In genomic region chr2:27073782-27074181, GRCh38 we compare ENCODE assay signal across 12 cellular contexts. TPM values are rescaled to one million over a fixed set of nuclear protein-coding genes. Genes with fewer than 3 reads are reported as not detected.
DNase-seq lines count a peak whose midpoint lies in the region; ATAC-seq and TF ChIP-seq lines count a peak whose summit lies in the region.
"Had no signal": no experiment of that assay in that cellular context is flagged by ENCODE, and none has a peak within 500 bp of the region (broad histone marks: within the 10 kb centered on the region; RNA-seq: fewer than 3 reads in every experiment).

No MANE protein-coding gene starts in this region.

- H3K9ac ChIP-seq in BLaER1 treated with 17β-estradiol and CSF1 and Interleukin-3, amounts not matched to agents 10 nM and 100 nM: peak overlapping the region in 10 of 11 experiments; percentile 40 to 72 (median 65); a peak in 18 of 22 replicates

- H4K20me1 ChIP-seq in BLaER1 treated with 17β-estradiol and CSF1 and Interleukin-3, amounts not matched to agents 10 nM and 100 nM: peaks cover 0 to 24% (median 15%) of the 10 kb centered on the region in 11 experiments; a peak in 16 of 22 replicates
- H4K20me1 ChIP-seq in OCI-LY7 (ENCODE audit: insufficient read depth, low read length): 0 out of 2 replicates have a peak, but pooled peaks cover 4% of the 10 kb centered on the region

- H3K27ac ChIP-seq in BLaER1 treated with 17β-estradiol and CSF1 and Interleukin-3, amounts not matched to agents 10 nM and 100 nM: peak overlapping the region; percentile 23 to 93 (median 90); a peak in 19 of 22 replicates
- peak overlapping the region; percentile 81 for H3K27ac ChIP-seq in OCI-LY7 (ENCODE audit: low read depth, low read length, poor library complexity, severe bottlenecking)
- peak overlapping the region; percentile 25 to 30 for H3K27ac ChIP-seq in prostate gland

- intact Hi-C loops in OCI-LY7 (cut with micrococcal nuclease; ENCODE audit: unreplicated experiment) (no loop called here), prostate gland (cut with DNase I) (loop anchor here (10.0 kb wide), 1 partner anchor 729 kb away; the partner anchor contains the start of genes ADGRF3 and SELENOI)

- DNase-seq in OCI-LY7 (ENCODE audit: low spot score) (no peak), fibroblast of the aortic adventitia (ENCODE audit: low read depth) (peak; percentile 45), prostate gland (ENCODE audit: low spot score) (no peak), kidney tubule cell (ENCODE audit: low spot score) (no peak), HEK293T (ENCODE audit: extremely low spot score) (no peak)
- DNase-seq: COR-L47, NCI-H446 treated with DMSO at 0.1 percent for 48 hours, SIG-M5 had no signal

- no peaks in the 10 kb centered on the region for H3K27me3 ChIP-seq in BLaER1 treated with 17β-estradiol and CSF1 and Interleukin-3, amounts not matched to agents 10 nM and 100 nM
- no peaks in the 10 kb centered on the region for H3K27me3 ChIP-seq in prostate gland (replicated peaks; ENCODE audit: insufficient read depth)

- H3K36me3 ChIP-seq in BLaER1 treated with 17β-estradiol and CSF1 and Interleukin-3, amounts not matched to agents 10 nM and 100 nM: peaks cover 15 to 18% (median 17%) of the 10 kb centered on the region in 11 experiments
- H3K36me3 ChIP-seq in OCI-LY7 (ENCODE audit: insufficient read depth, low read length): peaks cover 17% of the 10 kb centered on the region; the same call in 1 of the 2 replicates
- no peaks in the 10 kb centered on the region for H3K36me3 ChIP-seq in prostate gland

- H3K9me2 ChIP-seq in OCI-LY7 (ENCODE audit: insufficient read depth, low read length): no peaks in the 10 kb centered on the region

- no peaks in the 10 kb centered on the region for H3K9me3 ChIP-seq in BLaER1 treated with 17β-estradiol and CSF1 and Interleukin-3, amounts not matched to agents 10 nM and 100 nM (replicated peaks in 1 of 11)
- H3K9me3 ChIP-seq in OCI-LY7 (ENCODE audit: low read length) (no peaks in the 10 kb centered on the region), prostate gland (no peaks in the 10 kb centered on the region)

- H3K4me1 ChIP-seq in BLaER1 treated with 17β-estradiol and CSF1 and Interleukin-3, amounts not matched to agents 10 nM and 100 nM: peaks cover 78 to 91% (median 86%) of the 10 kb centered on the region in 10 experiments
- peaks cover 72% of the 10 kb centered on the region for H3K4me1 ChIP-seq in OCI-LY7 (ENCODE audit: insufficient read depth, low read length, poor library complexity, severe bottlenecking)
- no peaks in the 10 kb centered on the region for H3K4me1 ChIP-seq in prostate gland (replicated peaks)

- peak overlapping the region; percentile 11; the same call in 1 of the 2 replicates for H2AFZ ChIP-seq in OCI-LY7 (ENCODE audit: low read length)

- POLR2A ChIA-PET in OCI-LY7 (lab: Charles Lee): interaction anchor here (0.8 to 3.8 kb wide), 5 partner anchors 8 to 214 kb away, joined by 3 to 18 read pairs (median 4); partner anchors contain the start of genes AGBL5, ATRAID, KHK and SLC5A6
- POLR2A ChIA-PET in HEK293T (lab: Yijun Ruan, JAX): interaction anchor here (4.5 to 5.2 kb wide), 2 partner anchors 9 to 21 kb away, joined by 76 to 91 read pairs; partner anchors contain the start of gene AGBL5

- TF ChIP-seq POLR2A in prostate gland (IDR thresholded peaks at IDR 0.05): no peak

- BruUV-seq in OCI-LY7 (replicated peaks; lab: Mats Ljungman, UMichigan): no TSS peak

- CTCF ChIA-PET in OCI-LY7 (lab: Charles Lee; ENCODE audit: unreplicated experiment): interaction anchor here (0.9 kb wide), 1 partner anchor 8 kb away, joined by 4 read pairs; no protein-coding TSS in a partner anchor
- CTCF ChIA-PET in HEK293T (lab: Yijun Ruan, JAX): no interaction called here

- peak overlapping the region in 1 of 10 experiments; percentile 33; a peak in 1 of 20 replicates for H3K4me3 ChIP-seq in BLaER1 treated with 17β-estradiol and CSF1 and Interleukin-3, amounts not matched to agents 10 nM and 100 nM
- no peak overlapping the region for H3K4me3 ChIP-seq in OCI-LY7 (ENCODE audit: low read depth, low read length, poor library complexity, severe bottlenecking)
- H3K4me3 ChIP-seq in fibroblast of the aortic adventitia (ENCODE audit: low read depth, low read length): no peak overlapping the region
- H3K4me3 ChIP-seq in prostate gland: no peak overlapping the region

- peak overlapping the region; percentile 93 to 100 (median 99) for H3K4me2 ChIP-seq in BLaER1 treated with 17β-estradiol and CSF1 and Interleukin-3, amounts not matched to agents 10 nM and 100 nM
- H3K4me2 ChIP-seq in OCI-LY7 (ENCODE audit: low read length): peak overlapping the region; percentile 28; the same call in 1 of the 2 replicates

- 52% methylated on average over 2 of the region's 2 CpGs for WGBS in prostate gland

- H3K79me2 ChIP-seq in OCI-LY7 (ENCODE audit: insufficient read depth, low read depth, low read length): peaks cover 26% of the 10 kb centered on the region

- TF ChIP-seq CTCF in OCI-LY7 (conservative IDR thresholded peaks at IDR 0.05; ENCODE audit: low read length): no peak
- no peak for TF ChIP-seq CTCF in fibroblast of the aortic adventitia (IDR thresholded peaks at IDR 0.05; ENCODE audit: insufficient read depth, low read length)
- no peak for TF ChIP-seq CTCF in prostate gland (IDR thresholded peaks at IDR 0.05)

- ATAC-seq in GM18907 (IDR thresholded peaks at IDR 0.05; ENCODE audit: unreplicated experiment): no peak
- ATAC-seq: activated CD4-positive, CD25-positive, alpha-beta regulatory T cell treated with anti-CD3 and anti-CD28 coated beads, Interleukin-2, amount 50 U/mL, for 24 hours; sciatic nerve had no signal

TF ChIP-seq in HEK293T, 16 proteins besides CTCF, POLR2A, EP300 and RAD21:
- TF ChIP-seq ZNF384 (IDR thresholded peaks at IDR 0.05) (no peak), FOXA1 (IDR thresholded peaks at IDR 0.05) (no peak), SUZ12 (IDR thresholded peaks at IDR 0.05) (no peak), LEF1 (IDR thresholded peaks at IDR 0.05; ENCODE audit: borderline replicate concordance) (no peak), FOXK2 (IDR thresholded peaks at IDR 0.05) (no peak), SP1 (IDR thresholded peaks at IDR 0.05) (no peak), FOXM1 (IDR thresholded peaks at IDR 0.05; ENCODE audit: borderline replicate concordance) (no peak), ELF4 (IDR thresholded peaks at IDR 0.05) (no peak), NFRKB (IDR thresholded peaks at IDR 0.05) (no peak), L3MBTL2 (conservative IDR thresholded peaks at IDR 0.05) (no peak), ARNT (IDR thresholded peaks at IDR 0.05) (no peak), TARDBP (IDR thresholded peaks at IDR 0.05) (no peak), CTBP1 (IDR thresholded peaks at IDR 0.05; ENCODE audit: borderline replicate concordance) (no peak), BHLHE40 (IDR thresholded peaks at IDR 0.05; ENCODE audit: borderline replicate concordance) (no peak), HDGF (IDR thresholded peaks at IDR 0.05; ENCODE audit: borderline replicate concordance) (no peak)
- TF ChIP-seq, protein P1, sequence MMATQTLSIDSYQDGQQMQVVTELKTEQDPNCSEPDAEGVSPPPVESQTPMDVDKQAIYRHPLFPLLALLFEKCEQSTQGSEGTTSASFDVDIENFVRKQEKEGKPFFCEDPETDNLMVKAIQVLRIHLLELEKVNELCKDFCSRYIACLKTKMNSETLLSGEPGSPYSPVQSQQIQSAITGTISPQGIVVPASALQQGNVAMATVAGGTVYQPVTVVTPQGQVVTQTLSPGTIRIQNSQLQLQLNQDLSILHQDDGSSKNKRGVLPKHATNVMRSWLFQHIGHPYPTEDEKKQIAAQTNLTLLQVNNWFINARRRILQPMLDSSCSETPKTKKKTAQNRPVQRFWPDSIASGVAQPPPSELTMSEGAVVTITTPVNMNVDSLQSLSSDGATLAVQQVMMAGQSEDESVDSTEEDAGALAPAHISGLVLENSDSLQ (IDR thresholded peaks at IDR 0.05): no peak

RNA-seq across cellular contexts. Expression of gene OST4, which starts 2.3 kb away (rescaled TPM):
- 147 and 214 TPM in 2 replicates for total RNA-seq in OCI-LY7 (2014; rRNA removed; shearing (Covaris generic))
- 253 and 267 TPM in 2 replicates for total RNA-seq in OCI-LY7 (2022)
- total RNA-seq in fibroblast of the aortic adventitia (ENCODE audit: low replicate concordance): 36.5 and 300 TPM in 2 replicates
- total RNA-seq in prostate gland: 100 to 1,000 TPM; 246 to 317 TPM

RNA-seq across cellular contexts. Expression of gene EMILIN1, which starts 4.6 kb away (rescaled TPM):
- total RNA-seq in OCI-LY7 (2014; rRNA removed; shearing (Covaris generic)): 2.7 and 3.2 TPM in 2 replicates
- total RNA-seq in OCI-LY7 (2022) (1.6 and 2.2 TPM in 2 replicates), fibroblast of the aortic adventitia (ENCODE audit: low replicate concordance) (81.3 and 153 TPM in 2 replicates), prostate gland (100 to 1,000 TPM in 1 of 2 donors, 10 to 100 TPM in 1; 39.8 to 149 TPM)

RNA-seq across cellular contexts. Expression of gene KHK, which starts 12.8 kb away (rescaled TPM):
- 9.7 and 14.0 TPM in 2 replicates for total RNA-seq in OCI-LY7 (2014; rRNA removed; shearing (Covaris generic))
- total RNA-seq in OCI-LY7 (2022) (17.9 and 19.7 TPM in 2 replicates), fibroblast of the aortic adventitia (ENCODE audit: low replicate concordance) (1.7 and 2.3 TPM in 2 replicates), prostate gland (1 to 10 TPM in 1 of 2 donors, under 1 TPM in 1; 0.91 to 7.0 TPM)

RNA-seq across cellular contexts. Expression of gene AGBL5, which starts 22.3 kb away (rescaled TPM):
- 34.3 and 37.4 TPM in 2 replicates for total RNA-seq in OCI-LY7 (2014; rRNA removed; shearing (Covaris generic))
- total RNA-seq in OCI-LY7 (2022) (42.0 and 51.8 TPM in 2 replicates), fibroblast of the aortic adventitia (ENCODE audit: low replicate concordance) (17.5 and 25.3 TPM in 2 replicates), prostate gland (10 to 100 TPM; 31.9 to 87.1 TPM)

RNA-seq across cellular contexts. Expression of gene TMEM214, which starts 41.0 kb away (rescaled TPM):
- total RNA-seq in OCI-LY7 (2014; rRNA removed; shearing (Covaris generic)): 32.0 and 32.6 TPM in 2 replicates
- 78.6 and 79.3 TPM in 2 replicates for total RNA-seq in OCI-LY7 (2022)
- total RNA-seq in fibroblast of the aortic adventitia (ENCODE audit: low replicate concordance): 10.3 and 71.6 TPM in 2 replicates
- total RNA-seq in prostate gland: 10 to 100 TPM; 44.5 to 75.9 TPM

Comparison
In these comparisons a context has a peak if more than half of its experiments do, and no peak if none do; other contexts are left out.
1. H3K27ac ChIP-seq: peak in every context shown above with its lines; median percentile 90 in BLaER1 treated with 17β-estradiol and CSF1 and Interleukin-3, amounts not matched to agents 10 nM and 100 nM; 81 in OCI-LY7; 28 in prostate gland.
2. RNA of gene EMILIN1, which starts 4.6 kb away (total RNA-seq): 39.8 to 149 TPM in prostate gland and 81.3 to 153 TPM in fibroblast of the aortic adventitia; 1.6 to 3.2 TPM in OCI-LY7; every median in the first group is over 4 times any median in the second.